In the genomic region with DNA sequence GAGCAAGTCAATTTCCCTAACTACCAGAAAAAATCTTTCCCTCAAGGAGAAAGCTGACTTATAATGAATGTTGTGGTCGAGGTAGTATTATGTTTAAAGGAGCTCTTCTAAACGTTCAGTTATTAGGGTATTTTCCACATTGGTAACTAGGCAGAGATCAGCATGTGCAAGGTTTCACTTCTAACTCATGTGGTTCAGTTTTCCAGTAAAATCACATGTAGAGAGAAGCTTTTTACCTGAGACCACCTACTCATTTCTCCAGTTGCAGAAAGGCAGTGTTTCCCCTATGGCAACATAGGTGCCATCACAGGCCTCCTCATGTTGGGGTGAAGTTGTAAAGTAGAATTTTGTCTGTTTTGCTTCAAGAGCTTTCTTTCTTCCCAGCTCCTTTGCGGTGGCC, we compare ENCODE assay signal across 28 cellular contexts. TPM values are rescaled to one million over a fixed set of nuclear protein-coding genes. Genes with fewer than 3 reads are reported as not detected.
A peak's percentile ranks its signal among the peaks of the same experiment; 100 is the strongest.
DNase-seq lines count a peak whose midpoint lies in the region; ATAC-seq, FAIRE-seq and TF ChIP-seq lines count a peak whose summit lies in the region.
"Had no signal": no experiment of that assay in that cellular context is flagged by ENCODE, and none has a peak within 500 bp of the region (broad histone marks: within the 10 kb centered on the region; RNA-seq: fewer than 3 reads in every experiment).

No MANE protein-coding gene starts in this region.

- no peak overlapping the region for H2BK15ac ChIP-seq in IMR-90 (ENCODE audit: low read depth, low read length)

- H3K56ac ChIP-seq in IMR-90 (ENCODE audit: extremely low read depth, insufficient read depth, low read length) = no peak overlapping the region

- no peak overlapping the region for H3K27ac Mint-ChIP-seq in CD4-positive, CD25-positive, alpha-beta regulatory T cell
- H3K27ac Mint-ChIP-seq: activated CD4-positive, alpha-beta T cell treated with anti-CD3 and anti-CD28 coated beads, Interleukin-2, amount 10 ng/mL, durations not matched to agents 7 days and 5 days; type B pancreatic cell had no signal

- no peak overlapping the region for H3K18ac ChIP-seq in IMR-90 (ENCODE audit: low read depth, low read length)

- no peaks in the 10 kb centered on the region for H3K36me3 Mint-ChIP-seq in CD4-positive, CD25-positive, alpha-beta regulatory T cell
- H3K36me3 Mint-ChIP-seq: type B pancreatic cell had no signal

- H3K9ac ChIP-seq in IMR-90 (ENCODE audit: low read depth, low read length) (no peak overlapping the region), GM12878 (ENCODE audit: control insufficient read depth, insufficient read depth, low read length) (no peak overlapping the region)

- peak overlapping the region; percentile 49 for H3K4me3 ChIP-seq in CD4-positive, CD25-positive, alpha-beta regulatory T cell (ENCODE audit: low read depth, low read length)
- H3K4me3 ChIP-seq in IMR-90 (ENCODE audit: insufficient read depth, low read depth, low read length) (no peak overlapping the region), GM12878 (no peak overlapping the region)
- H3K4me3 ChIP-seq: gastroesophageal sphincter, pancreas, stomach had no signal

- no CpG with 5 or more reads among the region's 3 CpGs for WGBS in IMR-90 (ENCODE audit: extremely low coverage in 2 of 2, insufficient read length in 1 of 2), 2 experiments
- 3% methylated on average over 3 of the region's 3 CpGs for WGBS in GM12878 (ENCODE audit: insufficient coverage, insufficient replicate concordance, low lambda C conversion rate, missing lambda C conversion rate)

- H3K79me2 ChIP-seq in GM12878 (ENCODE audit: control insufficient read depth, insufficient read depth, low read length) = no peaks in the 10 kb centered on the region

- H3K9me3 Mint-ChIP-seq in CD4-positive, CD25-positive, alpha-beta regulatory T cell = peaks cover 0 to 1% (median 0%) of the 10 kb centered on the region in 7 donors
- H3K9me3 Mint-ChIP-seq: activated CD4-positive, alpha-beta T cell treated with anti-CD3 and anti-CD28 coated beads, Interleukin-2, amount 10 ng/mL, durations not matched to agents 7 days and 5 days; type B pancreatic cell had no signal

- H3K27me3 ChIP-seq in CD4-positive, CD25-positive, alpha-beta regulatory T cell (ENCODE audit: control insufficient read depth, insufficient read depth, low read length) = no peaks in the 10 kb centered on the region
- H3K27me3 ChIP-seq in IMR-90 (ENCODE audit: control insufficient read depth, insufficient read depth, low read length) (peaks cover 1% of the 10 kb centered on the region; the same call in 1 of the 2 replicates), GM12878 (replicated peaks in 1 of 2; ENCODE audit: control insufficient read depth in 2 of 2, insufficient read depth in 2 of 2, low read length in 1 of 2) (no peaks in the 10 kb centered on the region)
- H3K27me3 ChIP-seq: BE2C, gastroesophageal sphincter, pancreas, stomach had no signal

- RAD21 ChIA-PET in GM12878 (lab: Charles Lee; ENCODE audit: unreplicated experiment) = interaction anchor here (0.6 to 1.6 kb wide), 8 partner anchors 19 to 417 kb away, joined by 3 to 9 read pairs (median 4); no protein-coding TSS in a partner anchor

- in situ Hi-C loops in IMR-90 (cut with MboI; ENCODE audit: low sequenced_read_pairs) (no loop called here), GM12878 (cut with MboI) (no loop called here)

- dilution Hi-C loops in IMR-90 (cut with HindIII; ENCODE audit: low sequenced_read_pairs, unreplicated experiment) = no loop called here

- H4K20me1 ChIP-seq in IMR-90 (ENCODE audit: insufficient read depth, low read length) (no peaks in the 10 kb centered on the region), GM12878 (ENCODE audit: control insufficient read depth, insufficient read depth) (no peaks in the 10 kb centered on the region)

- no peak overlapping the region for H3K4ac ChIP-seq in IMR-90 (ENCODE audit: low read depth, low read length)

- no peak for TF ChIP-seq CTCF in IMR-90 (conservative IDR thresholded peaks at IDR 0.05; ENCODE audit: low read depth, low read length)
- no peak for TF ChIP-seq CTCF in GM12878 (IDR thresholded peaks at IDR 0.05 in 2 of 3, conservative IDR thresholded peaks at IDR 0.05 in 1 of 3; ENCODE audit: control insufficient read depth in 2 of 3, extremely low read depth in 1 of 3, insufficient read depth in 1 of 3, low read depth in 3 of 3, low read length in 3 of 3)
- no peak for TF ChIP-seq CTCF in D721Med (IDR thresholded peaks at IDR 0.05; ENCODE audit: insufficient read depth, missing control alignments)

- intact Hi-C loops in IMR-90 (cut with micrococcal nuclease) (no loop called here), GM12878 (cut with micrococcal nuclease; ENCODE audit: unreplicated experiment) (no loop called here)

- no peak overlapping the region for H3K23ac ChIP-seq in IMR-90 (ENCODE audit: low read depth, low read length)

- H3K79me1 ChIP-seq in IMR-90 (ENCODE audit: low read depth in 1 of 2, low read length in 2 of 2) = no peaks in the 10 kb centered on the region

- H3K27me3 Mint-ChIP-seq in CD4-positive, CD25-positive, alpha-beta regulatory T cell = no peaks in the 10 kb centered on the region
- H3K27me3 Mint-ChIP-seq: activated CD4-positive, alpha-beta T cell treated with anti-CD3 and anti-CD28 coated beads, Interleukin-2, amount 10 ng/mL, durations not matched to agents 7 days and 5 days; type B pancreatic cell had no signal

- no peak overlapping the region for H3K27ac ChIP-seq in CD4-positive, CD25-positive, alpha-beta regulatory T cell (ENCODE audit: insufficient read depth, low read length, poor library complexity, severe bottlenecking)
- no peak overlapping the region; the same call in 1 of the 2 replicates for H3K27ac ChIP-seq in IMR-90 (ENCODE audit: insufficient read depth, low read length)
- no peak overlapping the region for H3K27ac ChIP-seq in GM12878 (ENCODE audit: control insufficient read depth, insufficient read depth)
- H3K27ac ChIP-seq: gastroesophageal sphincter, pancreas, stomach had no signal

- peaks cover 3% of the 10 kb centered on the region; the same call in 1 of the 2 replicates for H3K9me1 ChIP-seq in IMR-90 (ENCODE audit: insufficient read depth, low read length)

- POLR2A ChIA-PET in IMR-90 (lab: Charles Lee; ENCODE audit: unreplicated experiment) = no interaction called here
- POLR2A ChIA-PET in GM12878 (lab: Charles Lee) = interaction anchor here (0.6 to 1.5 kb wide), 7 partner anchors 15 to 1770 kb away, joined by 3 to 6 read pairs (median 4); partner anchors contain the start of gene IL23R

- H2AFZ ChIP-seq in IMR-90 (replicated peaks; ENCODE audit: low read length, poor library complexity) (no peak overlapping the region), GM12878 (ENCODE audit: control insufficient read depth, low read depth, low read length) (peak overlapping the region; percentile 26)

- no peak overlapping the region for H3K4me2 ChIP-seq in IMR-90 (ENCODE audit: low read depth, low read length)
- 0 out of 2 replicates have a peak overlapping the region, but pooled peaks have one; percentile 14 for H3K4me2 ChIP-seq in GM12878 (ENCODE audit: control insufficient read depth, insufficient read depth)

- no peak for DNase-seq in CD4-positive, CD25-positive, alpha-beta regulatory T cell
- DNase-seq in IMR-90 (no peak), GM12878 (ENCODE audit: low read depth, low spot score) (no peak), D721Med (ENCODE audit: insufficient read length, low spot score) (no peak), NCI-H524 (lab: John Stamatoyannopoulos, UW) (no peak)
- DNase-seq: activated CD4-positive, alpha-beta T cell treated with anti-CD3 and anti-CD28 coated beads, Interleukin-2, amount 10 ng/mL, durations not matched to agents 7 days and 5 days; anterior cingulate cortex; BE2C; Calu3; effector CD4-positive, alpha-beta T cell; H7; left cardiac atrium; mesendoderm; naive thymus-derived CD4-positive, alpha-beta T cell; NCI-H1048; NCI-H2081; NCI-H510A; pancreas; RPMI8226; stomach; T1000 had no signal

- TF ChIP-seq POLR2A in IMR-90 (IDR thresholded peaks at IDR 0.05; ENCODE audit: low read depth, low read length) (no peak), GM12878 (IDR thresholded peaks at IDR 0.05; ENCODE audit: low read depth, low read length) (no peak)

- peaks cover 0 to 21% (median 7%) of the 10 kb centered on the region in 4 donors for H3K4me1 Mint-ChIP-seq in CD4-positive, CD25-positive, alpha-beta regulatory T cell

- no peak overlapping the region for H4K91ac ChIP-seq in IMR-90 (ENCODE audit: insufficient read depth, low read depth, low read length)

- H3K36me3 ChIP-seq in CD4-positive, CD25-positive, alpha-beta regulatory T cell (ENCODE audit: control insufficient read depth, insufficient read depth, low read length) = no peaks in the 10 kb centered on the region
- H3K36me3 ChIP-seq in IMR-90 (ENCODE audit: control insufficient read depth, insufficient read depth, low read length) (no peaks in the 10 kb centered on the region), GM12878 (ENCODE audit: control insufficient read depth in 2 of 2, insufficient read depth in 2 of 2, low read length in 1 of 2) (no peaks in the 10 kb centered on the region)
- H3K36me3 ChIP-seq: BE2C, gastroesophageal sphincter, pancreas, stomach had no signal

- no peak overlapping the region for H2BK20ac ChIP-seq in IMR-90 (ENCODE audit: low read depth, low read length)

- SMC1A ChIA-PET in GM12878 (lab: Charles Lee; ENCODE audit: uncharacterized antibody, unreplicated experiment) = interaction anchor here (0.8 to 3.4 kb wide), 12 partner anchors 15 to 194 kb away, joined by 3 to 32 read pairs (median 4); partner anchors contain the start of gene IL23R

- no peak overlapping the region for H2BK120ac ChIP-seq in IMR-90 (ENCODE audit: low read depth, low read length)

- peaks cover 18% of the 10 kb centered on the region for H3K4me1 ChIP-seq in CD4-positive, CD25-positive, alpha-beta regulatory T cell (ENCODE audit: control insufficient read depth, insufficient read depth, low read length, poor library complexity, severe bottlenecking)
- H3K4me1 ChIP-seq in IMR-90 (ENCODE audit: control insufficient read depth, insufficient read depth, low read length) (peaks cover 2% of the 10 kb centered on the region; the same call in 1 of the 2 replicates), GM12878 (ENCODE audit: control insufficient read depth, insufficient read depth, low read length) (peaks cover 15% of the 10 kb centered on the region)
- H3K4me1 ChIP-seq: BE2C, gastroesophageal sphincter, stomach had no signal

- H3K4me3 Mint-ChIP-seq in CD4-positive, CD25-positive, alpha-beta regulatory T cell = no peak overlapping the region
- H3K4me3 Mint-ChIP-seq: activated CD4-positive, alpha-beta T cell treated with anti-CD3 and anti-CD28 coated beads, Interleukin-2, amount 10 ng/mL, durations not matched to agents 7 days and 5 days; type B pancreatic cell had no signal

- no peak overlapping the region for H3K14ac ChIP-seq in IMR-90 (replicated peaks; ENCODE audit: low read depth, low read length)

- BruUV-seq in IMR-90 (replicated peaks; lab: Mats Ljungman, UMichigan) (no TSS peak), GM12878 (replicated peaks; lab: Mats Ljungman, UMichigan) (no TSS peak)

- H2AK5ac ChIP-seq in IMR-90 (ENCODE audit: low read depth, low read length) = no peak overlapping the region

- TF ChIP-seq RAD21 in IMR-90 (IDR thresholded peaks at IDR 0.05; ENCODE audit: low read length) (no peak), GM12878 (IDR thresholded peaks at IDR 0.05; ENCODE audit: insufficient read depth, low read depth, low read length) (no peak)

- CTCF ChIA-PET in IMR-90 (lab: Yijun Ruan, JAX) (interaction anchor here (1.1 kb wide), 2 partner anchors 21 to 23 kb away, joined by 4 to 5 read pairs; no protein-coding TSS in a partner anchor), GM12878 (lab: Yijun Ruan, JAX) (interaction anchor here (0.5 to 3.4 kb wide), 9 partner anchors 20 to 1131 kb away, joined by 3 to 45 read pairs (median 4); no protein-coding TSS in a partner anchor)

- TF ChIP-seq EP300 in GM12878 (IDR thresholded peaks at IDR 0.05; ENCODE audit: borderline replicate concordance in 1 of 2, control insufficient read depth in 1 of 2, low read depth in 2 of 2, low read length in 2 of 2) = no peak

- no peak for FAIRE-seq in GM12878 (lab: Jason Lieb, UNC)
- no peak for FAIRE-seq in D721Med (lab: Jason Lieb, UNC)
- FAIRE-seq: pancreas had no signal

- H4K8ac ChIP-seq in IMR-90 (ENCODE audit: low read depth in 2 of 2, low read length in 2 of 2) = no peak overlapping the region

- H4K5ac ChIP-seq in IMR-90 (ENCODE audit: low read depth, low read length) = no peak overlapping the region

- H3K9me3 ChIP-seq in CD4-positive, CD25-positive, alpha-beta regulatory T cell (ENCODE audit: control insufficient read depth in 2 of 2, low read length in 2 of 2) = no peaks in the 10 kb centered on the region
- H3K9me3 ChIP-seq in IMR-90 (ENCODE audit: control insufficient read depth, insufficient read depth, low read length) (no peaks in the 10 kb centered on the region), GM12878 (replicated peaks; ENCODE audit: control insufficient read depth, insufficient read depth, low read length) (no peaks in the 10 kb centered on the region)
- H3K9me3 ChIP-seq: BE2C, gastroesophageal sphincter, pancreas, stomach had no signal

- H2AK9ac ChIP-seq in IMR-90 (replicated peaks; ENCODE audit: low read depth, low read length, poor library complexity) = no peak overlapping the region

- ATAC-seq in CD4-positive, CD25-positive, alpha-beta regulatory T cell (ENCODE audit: low read depth in 2 of 2) = no peak
- ATAC-seq in GM18502 (IDR thresholded peaks at IDR 0.05; ENCODE audit: poor library complexity, unreplicated experiment) = peak; percentile 46
- 0 out of 2 replicates have a peak, but pooled peaks have one; percentile 24 for ATAC-seq in IMR-90 (ENCODE audit: low read depth)
- peak; percentile 36 for ATAC-seq in GM12878
- ATAC-seq in GM21528 (IDR thresholded peaks at IDR 0.05; ENCODE audit: low FRiP score, unreplicated experiment) = no peak
- ATAC-seq: esophagus mucosa; gastroesophageal sphincter; left cardiac atrium; naive thymus-derived CD4-positive, alpha-beta T cell; pancreas; sciatic nerve; SK-N-SH treated with all-trans-retinoic acid at 6 μM for 48 hours had no signal

- H2BK5ac ChIP-seq in IMR-90 (ENCODE audit: low read depth, low read length, poor library complexity, severe bottlenecking) = no peak overlapping the region

RNA-seq across cellular contexts. Expression of gene IL23R, which starts 23.7 kb away (rescaled TPM):
- not detected for total RNA-seq in CD4-positive, CD25-positive, alpha-beta regulatory T cell
- polyA plus RNA-seq in CD4-positive, CD25-positive, alpha-beta regulatory T cell = under 1 TPM in 3 of 4 donors, not detected in 1; 0.20 to 0.35 (median 0.30) TPM
- total RNA-seq in IMR-90 (2012; rRNA removed) (not detected in 2 replicates), GM12878 (2014; rRNA removed) (0.49 and 0.62 TPM in 2 replicates), GM12878 (2014; rRNA removed; fragmentation: Illumina TruSeq; extraction: Trizol) (0.54 and 0.60 TPM in 2 replicates), GM12878 (2021) (0.19 and 0.64 TPM in 2 replicates)
- polyA plus RNA-seq in IMR-90 (2012; rRNA removed) (not detected in 2 replicates), GM12878 (2011; rRNA removed) (6.4 and 9.2 TPM in 2 replicates), GM12878 (2014; fragmentation: Illumina TruSeq; extraction: Trizol) (0.56 and 0.63 TPM in 2 replicates), GM12878 (2014; fragmentation: Nextera tagmentation; extraction: Ambion mirVana) (under 1 TPM; 0.16 to 0.18 TPM), GM12878 (2014; rRNA removed) (0.20 and 0.27 TPM in 2 replicates), GM12878 (2016; fragmentation: Nextera tagmentation; extraction: Ambion mirVana) (1 to 10 TPM; 1.3 to 1.7 TPM)
- not detected in 2 replicates for polyA plus RNA-seq in IMR-90 (2012; cell fraction: cytosol; rRNA removed)
- not detected in 2 replicates for polyA plus RNA-seq in IMR-90 (2012; cell fraction: nucleus; rRNA removed; ENCODE audit: low replicate concordance)
- 10.0 and 12.5 TPM in 2 replicates for total RNA-seq in GM12878 (2013; cell fraction: nucleolus; rRNA removed)
- polyA plus RNA-seq in GM12878 (2011; ENCODE audit: low read depth) = 0.10 TPM
- 2.2 and 3.0 TPM in 2 replicates for polyA plus RNA-seq in GM12878 (2011; cell fraction: cytosol; rRNA removed)
- polyA plus RNA-seq in GM12878 (2011; cell fraction: nucleus; rRNA removed) = 3.0 and 3.6 TPM in 2 replicates
- polyA plus RNA-seq in GM12878 (2012) = 0.24 and 0.38 TPM in 2 replicates
- 5.0 and 9.8 TPM in 2 replicates for polyA minus RNA-seq in GM12878 (2011; rRNA and poly(A)+ RNA removed)
- 1.7 and 2.2 TPM in 2 replicates for polyA minus RNA-seq in GM12878 (2011; cell fraction: cytosol; rRNA and poly(A)+ RNA removed)
- 7.1 and 7.4 TPM in 2 replicates for polyA minus RNA-seq in GM12878 (2011; cell fraction: nucleus; rRNA and poly(A)+ RNA removed)
- total RNA-seq: Calu3, gastroesophageal sphincter, H7, left cardiac atrium, sciatic nerve had no signal
- polyA plus RNA-seq: stomach had no signal

RNA-seq across cellular contexts. Expression of gene C1orf141, which starts 55.2 kb away (rescaled TPM):
- not detected for total RNA-seq in CD4-positive, CD25-positive, alpha-beta regulatory T cell
- not detected for polyA plus RNA-seq in CD4-positive, CD25-positive, alpha-beta regulatory T cell
- total RNA-seq in IMR-90 (2012; rRNA removed) (not detected in 2 replicates), GM12878 (2014; rRNA removed) (not detected in 2 replicates), GM12878 (2014; rRNA removed; fragmentation: Illumina TruSeq; extraction: Trizol) (not detected in 2 replicates), GM12878 (2021) (not detected in 2 replicates)
- polyA plus RNA-seq in IMR-90 (2012; rRNA removed) (not detected in 2 replicates), GM12878 (2011; rRNA removed) (not detected in 2 replicates), GM12878 (2014; fragmentation: Illumina TruSeq; extraction: Trizol) (not detected in 2 replicates), GM12878 (2014; fragmentation: Nextera tagmentation; extraction: Ambion mirVana) (not detected), GM12878 (2014; rRNA removed) (not detected in 2 replicates), GM12878 (2016; fragmentation: Nextera tagmentation; extraction: Ambion mirVana) (not detected)
- polyA plus RNA-seq in IMR-90 (2012; cell fraction: cytosol; rRNA removed) = not detected in 2 replicates
- polyA plus RNA-seq in IMR-90 (2012; cell fraction: nucleus; rRNA removed; ENCODE audit: low replicate concordance) = not detected in 2 replicates
- total RNA-seq in GM12878 (2013; cell fraction: nucleolus; rRNA removed) = not detected in 2 replicates
- polyA plus RNA-seq in GM12878 (2011; ENCODE audit: low read depth) = not detected
- not detected in 2 replicates for polyA plus RNA-seq in GM12878 (2011; cell fraction: cytosol; rRNA removed)
- not detected in 2 replicates for polyA plus RNA-seq in GM12878 (2011; cell fraction: nucleus; rRNA removed)
- not detected in 2 replicates for polyA plus RNA-seq in GM12878 (2012)
- polyA minus RNA-seq in GM12878 (2011; rRNA and poly(A)+ RNA removed) = not detected in 2 replicates
- polyA minus RNA-seq in GM12878 (2011; cell fraction: cytosol; rRNA and poly(A)+ RNA removed) = not detected in 2 replicates
- polyA minus RNA-seq in GM12878 (2011; cell fraction: nucleus; rRNA and poly(A)+ RNA removed) = not detected in 2 replicates
- total RNA-seq: activated CD4-positive, alpha-beta T cell treated with anti-CD3 and anti-CD28 coated beads, Interleukin-2, amount 10 ng/mL, durations not matched to agents 7 days and 5 days; Calu3; esophagus mucosa; gastroesophageal sphincter; H7; left cardiac atrium; naive thymus-derived CD4-positive, alpha-beta T cell; pancreas; sciatic nerve; stomach had no signal
- polyA plus RNA-seq: naive thymus-derived CD4-positive, alpha-beta T cell; stomach had no signal

Comparison
In these comparisons a context has a peak if more than half of its experiments do, and no peak if none do; other contexts are left out.
1. ATAC-seq: peak in GM18502 (single experiment), IMR-90 (single experiment) and GM12878 (single experiment); none in CD4-positive, CD25-positive, alpha-beta regulatory T cell (0 of 2) and GM21528 (single experiment).